ENCODE assay signal across 24 cellular contexts in genomic region chr11:69250503-69251393, GRCh38. TPM values are rescaled to one million over a fixed set of nuclear protein-coding genes. Genes with fewer than 3 reads are reported as not detected.
DNase-seq lines count a peak whose midpoint lies in the region; TF ChIP-seq lines count a peak whose summit lies in the region.
"Had no signal": no experiment of that assay in that cellular context is flagged by ENCODE, and none has a peak within 500 bp of the region (broad histone marks: within the 10 kb centered on the region; RNA-seq: fewer than 3 reads in every experiment).

No MANE protein-coding gene starts in this region.

- no peaks in the 10 kb centered on the region for H3K79me2 ChIP-seq in neural progenitor cell (ENCODE audit: low read depth)

- peaks cover 24% of the 10 kb centered on the region for H3K27me3 ChIP-seq in neural progenitor cell
- H3K27me3 ChIP-seq: SJCRH30 had no signal

- CTCF ChIA-PET in HEK293T (lab: Yijun Ruan, JAX), result no interaction called here

- H2AFZ ChIP-seq in neural progenitor cell (replicated peaks), result no peak overlapping the region

- peaks cover 10% of the 10 kb centered on the region for H3K4me1 ChIP-seq in neural progenitor cell
- H3K4me1 ChIP-seq: SJCRH30 had no signal

- H3K9ac ChIP-seq in neural progenitor cell, result no peak overlapping the region

- DNase-seq in activated CD4-positive, alpha-beta T cell treated with anti-CD3 and anti-CD28 coated beads, Interleukin-2, amount 10 ng/mL, durations not matched to agents 24 days and 14 days, result no peak
- no peak for DNase-seq in activated CD4-positive, alpha-beta T cell treated with anti-CD3 and anti-CD28 coated beads, Interleukin-2, amount 50 U/mL, for 48 hours
- DNase-seq in epithelial cell of esophagus (ENCODE audit: low read depth) (no peak), neural progenitor cell (ENCODE audit: low spot score) (no peak), NCI-H526 (lab: John Stamatoyannopoulos, UW) (no peak), T-helper 1 cell (no peak), HEK293T (ENCODE audit: extremely low spot score) (no peak)
- no peak for DNase-seq in stimulated activated CD4-positive, alpha-beta T cell treated with anti-CD3 and anti-CD28 coated beads, Interleukin-4, amount 100 ng/mL, for 4 hours
- DNase-seq: CD8-positive, alpha-beta T cell; DMS79 treated with DMSO at 0.1 percent for 48 hours; GF-D8; KBM-7; NCI-H1105 treated with DMSO at 0.1 percent for 48 hours; NCI-H2029; NCI-H446; NCI-H524 treated with DMSO at 0.1 percent for 48 hours; NCI-H82; NK-92 treated with Interleukin-12 subunit alpha and Interleukin-12 subunit beta, amount 100 ng/mL, for 24 hours had no signal

- no peaks in the 10 kb centered on the region for H3K36me3 Mint-ChIP-seq in activated CD4-positive, alpha-beta T cell treated with anti-CD3 and anti-CD28 coated beads, Interleukin-2, amount 10 ng/mL, durations not matched to agents 24 days and 14 days (ENCODE audit: low read depth)
- H3K36me3 Mint-ChIP-seq in neural progenitor cell, result no peaks in the 10 kb centered on the region
- H3K36me3 Mint-ChIP-seq: CD8-positive, alpha-beta T cell had no signal

- peak overlapping the region; percentile 15 for H3K27ac Mint-ChIP-seq in activated CD4-positive, alpha-beta T cell treated with anti-CD3 and anti-CD28 coated beads, Interleukin-2, amount 10 ng/mL, durations not matched to agents 24 days and 14 days
- no peak overlapping the region for H3K27ac Mint-ChIP-seq in neural progenitor cell
- H3K27ac Mint-ChIP-seq: B cell; CD8-positive, alpha-beta T cell had no signal

- no peaks in the 10 kb centered on the region for H4K20me1 ChIP-seq in neural progenitor cell (ENCODE audit: low read depth)

- no peaks in the 10 kb centered on the region for H3K9me3 ChIP-seq in neural progenitor cell (ENCODE audit: low read depth)

- H3K4me3 Mint-ChIP-seq in activated CD4-positive, alpha-beta T cell treated with anti-CD3 and anti-CD28 coated beads, Interleukin-2, amount 10 ng/mL, durations not matched to agents 24 days and 14 days, result no peak overlapping the region
- H3K4me3 Mint-ChIP-seq in neural progenitor cell, result peak overlapping the region; percentile 41
- H3K4me3 Mint-ChIP-seq: B cell; CD8-positive, alpha-beta T cell had no signal

- H3K27me3 Mint-ChIP-seq in activated CD4-positive, alpha-beta T cell treated with anti-CD3 and anti-CD28 coated beads, Interleukin-2, amount 10 ng/mL, durations not matched to agents 24 days and 14 days, result peaks cover 13% of the 10 kb centered on the region
- H3K27me3 Mint-ChIP-seq in neural progenitor cell (ENCODE audit: insufficient read depth, low read depth), result peaks cover 17% of the 10 kb centered on the region

- H3K36me3 ChIP-seq in neural progenitor cell, result no peaks in the 10 kb centered on the region
- H3K36me3 ChIP-seq: SJCRH30 had no signal

- H3K27ac ChIP-seq in neural progenitor cell, result no peak overlapping the region
- H3K27ac ChIP-seq: 22Rv1, C4-2B, SJCRH30 had no signal

- intact Hi-C loops in activated CD4-positive, alpha-beta T cell treated with anti-CD3 and anti-CD28 coated beads, Interleukin-2, amount 10 ng/mL, durations not matched to agents 24 days and 14 days (cut with micrococcal nuclease), result no loop called here

- no peak overlapping the region for H3K4me3 ChIP-seq in epithelial cell of esophagus (ENCODE audit: low read length)
- no peak overlapping the region for H3K4me3 ChIP-seq in neural progenitor cell
- H3K4me3 ChIP-seq: SJCRH30 had no signal

- peak; percentile 3 for TF ChIP-seq CTCF in epithelial cell of esophagus (IDR thresholded peaks at IDR 0.05; ENCODE audit: insufficient read depth, low read depth, low read length, missing control alignments)
- TF ChIP-seq CTCF in neural progenitor cell (IDR thresholded peaks at IDR 0.05), result no peak

- H3K4me1 Mint-ChIP-seq in activated CD4-positive, alpha-beta T cell treated with anti-CD3 and anti-CD28 coated beads, Interleukin-2, amount 10 ng/mL, durations not matched to agents 24 days and 14 days, result no peaks in the 10 kb centered on the region
- peaks cover 17% of the 10 kb centered on the region for H3K4me1 Mint-ChIP-seq in neural progenitor cell
- H3K4me1 Mint-ChIP-seq: B cell had no signal

- no peak overlapping the region for H3K4me2 ChIP-seq in neural progenitor cell

- POLR2A ChIA-PET in HEK293T (lab: Yijun Ruan, JAX), result no interaction called here

- no peaks in the 10 kb centered on the region for H3F3A ChIP-seq in neural progenitor cell (ENCODE audit: low read depth)

- peaks cover 24% of the 10 kb centered on the region for H3K9me3 Mint-ChIP-seq in activated CD4-positive, alpha-beta T cell treated with anti-CD3 and anti-CD28 coated beads, Interleukin-2, amount 10 ng/mL, durations not matched to agents 24 days and 14 days
- H3K9me3 Mint-ChIP-seq in neural progenitor cell, result peaks cover 18% of the 10 kb centered on the region

TF ChIP-seq in HEK293T, 16 proteins besides CTCF, POLR2A, EP300 and RAD21:
- TF ChIP-seq FOXK2 (IDR thresholded peaks at IDR 0.05) (no peak), ARNT (IDR thresholded peaks at IDR 0.05) (no peak), ZNF384 (IDR thresholded peaks at IDR 0.05) (no peak)

RNA-seq across cellular contexts. Expression of gene MYEOV, which starts 43.2 kb away (rescaled TPM):
- total RNA-seq in activated CD4-positive, alpha-beta T cell treated with anti-CD3 and anti-CD28 coated beads, Interleukin-2, amount 10 ng/mL, durations not matched to agents 24 days and 14 days, result 0.21 and 0.83 TPM in 2 replicates
- total RNA-seq in neural progenitor cell (ENCODE audit: low replicate concordance), result not detected in 2 replicates
- total RNA-seq: B cell, MCF 10A, Right ventricle myocardium inferior had no signal
